15 cellular contexts compared by ENCODE assay signal in genomic region chr11:125090816-125091215, GRCh38. TPM values are rescaled to one million over a fixed set of nuclear protein-coding genes. Genes with fewer than 3 reads are reported as not detected.
DNase-seq lines count a peak whose midpoint lies in the region; ATAC-seq, FAIRE-seq and TF ChIP-seq lines count a peak whose summit lies in the region.
"Had no signal": no experiment of that assay in that cellular context is flagged by ENCODE, and none has a peak within 500 bp of the region (broad histone marks: within the 10 kb centered on the region; RNA-seq: fewer than 3 reads in every experiment).

No MANE protein-coding gene starts in this region.

- H3K4me3 ChIP-seq in GM12878 (no peak overlapping the region), hepatocyte (no peak overlapping the region), lower lobe of right lung (no peak overlapping the region), MG63 (no peak overlapping the region)
- H3K4me3 ChIP-seq: BLaER1, gastrocnemius medialis, upper lobe of left lung had no signal

- TF ChIP-seq POLR2A in GM12878 (IDR thresholded peaks at IDR 0.05; ENCODE audit: low read depth, low read length), result no peak

- POLR2A ChIA-PET in GM12878 (lab: Charles Lee), result interaction anchor here (0.5 kb wide), 1 partner anchor 288 kb away, joined by 3 read pairs; no protein-coding TSS in a partner anchor

- H3K79me2 ChIP-seq in GM12878 (ENCODE audit: control insufficient read depth, insufficient read depth, low read length) (no peaks in the 10 kb centered on the region), hepatocyte (no peaks in the 10 kb centered on the region)

- H3K4me1 ChIP-seq in GM12878 (ENCODE audit: control insufficient read depth, insufficient read depth, low read length) (no peaks in the 10 kb centered on the region), hepatocyte (ENCODE audit: insufficient read depth) (peaks cover 6% of the 10 kb centered on the region), lower lobe of right lung (peaks cover 11% of the 10 kb centered on the region)

- BruUV-seq in GM12878 (replicated peaks; lab: Mats Ljungman, UMichigan), result no TSS peak

- DNase-seq in stimulated activated naive CD8-positive, alpha-beta T cell treated with anti-CD3 and anti-CD28 coated beads, Interleukin-15, amount 100 ng/mL, for 72 hours, result no peak
- no peak for DNase-seq in stimulated activated naive CD8-positive, alpha-beta T cell treated with anti-CD3 and anti-CD28 coated beads, Interleukin-15, Interleukin-2, amounts not matched to agents 100 U/mL and 50 U/mL, for 24 hours
- DNase-seq in GM12878 (ENCODE audit: low read depth, low spot score) (no peak), hepatocyte (ENCODE audit: low spot score) (no peak), kidney glomerular epithelial cell (lab: John Stamatoyannopoulos, UW) (no peak), KBM-7 (no peak), lower lobe of right lung (no peak), MG63 (no peak)
- DNase-seq: activated CD4-positive, alpha-beta T cell treated with anti-CD3 and anti-CD28 coated beads for 1 hour; activated naive CD4-positive, alpha-beta T cell treated with anti-CD3 and anti-CD28 coated beads, Interleukin-2, amount 10 ng/mL, durations not matched to agents 7 days and 5 days; gastrocnemius medialis; GOT3; upper lobe of left lung had no signal

- ATAC-seq in stimulated activated naive CD8-positive, alpha-beta T cell treated with anti-CD3 and anti-CD28 coated beads, Interleukin-15, amount 100 ng/mL, for 72 hours, result peak; percentile 16
- no peak for ATAC-seq in stimulated activated naive CD8-positive, alpha-beta T cell treated with anti-CD3 and anti-CD28 coated beads, Interleukin-15, Interleukin-2, amounts not matched to agents 100 U/mL and 50 U/mL, for 24 hours
- peak; percentile 29; the same call in 2 of the 3 replicates for ATAC-seq in GM12878
- ATAC-seq in lower lobe of right lung, result no peak

- WGBS in GM12878 (ENCODE audit: insufficient coverage, insufficient replicate concordance, low lambda C conversion rate, missing lambda C conversion rate), result 78% methylated on average over 6 of the region's 6 CpGs
- WGBS in hepatocyte (ENCODE audit: low lambda C conversion rate, missing lambda C conversion rate), result 84% methylated on average over 6 of the region's 6 CpGs

- H3K4me1 Mint-ChIP-seq in stimulated activated naive CD8-positive, alpha-beta T cell treated with anti-CD3 and anti-CD28 coated beads, Interleukin-15, amount 100 ng/mL, for 72 hours, result peaks cover 7% of the 10 kb centered on the region

- H3K9me3 ChIP-seq in GM12878 (replicated peaks; ENCODE audit: control insufficient read depth, insufficient read depth, low read length) (no peaks in the 10 kb centered on the region), hepatocyte (ENCODE audit: low read depth) (no peaks in the 10 kb centered on the region), lower lobe of right lung (no peaks in the 10 kb centered on the region), MG63 (no peaks in the 10 kb centered on the region)
- H3K9me3 ChIP-seq: BLaER1, gastrocnemius medialis, upper lobe of left lung had no signal

- no peak overlapping the region for H3K9ac ChIP-seq in GM12878 (ENCODE audit: control insufficient read depth, insufficient read depth, low read length)
- H3K9ac ChIP-seq: BLaER1 had no signal

- CTCF ChIA-PET in GM12878 (lab: Yijun Ruan, JAX), result interaction anchor here (0.6 to 7.4 kb wide), 31 partner anchors 8 to 340 kb away, joined by 3 to 100 read pairs (median 5); partner anchors contain the start of genes CCDC15 and TMEM218

- H3K27me3 ChIP-seq in GM12878 (replicated peaks in 1 of 2; ENCODE audit: control insufficient read depth in 2 of 2, insufficient read depth in 2 of 2, low read length in 1 of 2) (no peaks in the 10 kb centered on the region), hepatocyte (no peaks in the 10 kb centered on the region), lower lobe of right lung (ENCODE audit: low read depth) (no peaks in the 10 kb centered on the region), MG63 (no peaks in the 10 kb centered on the region)
- H3K27me3 ChIP-seq: BLaER1, gastrocnemius medialis, upper lobe of left lung had no signal

- H3K27me3 Mint-ChIP-seq in stimulated activated naive CD8-positive, alpha-beta T cell treated with anti-CD3 and anti-CD28 coated beads, Interleukin-15, amount 100 ng/mL, for 72 hours, result no peaks in the 10 kb centered on the region
- H3K27me3 Mint-ChIP-seq: activated naive CD4-positive, alpha-beta T cell treated with anti-CD3 and anti-CD28 coated beads, Interleukin-2, amount 10 ng/mL, durations not matched to agents 7 days and 5 days had no signal

- H2AFZ ChIP-seq in GM12878 (ENCODE audit: control insufficient read depth, low read depth, low read length), result no peak overlapping the region
- H2AFZ ChIP-seq in hepatocyte, result no peak overlapping the region

- in situ Hi-C loops in GM12878 (cut with MboI), result no loop called here
- in situ Hi-C loops in KBM-7 (cut with MboI; ENCODE audit: low pct_unique_long_range_greater_than_20kb, low sequenced_read_pairs), result no loop called here

- TF ChIP-seq CTCF in GM12878 (IDR thresholded peaks at IDR 0.05 in 2 of 3, conservative IDR thresholded peaks at IDR 0.05 in 1 of 3; ENCODE audit: control insufficient read depth in 2 of 3, extremely low read depth in 1 of 3, insufficient read depth in 1 of 3, low read depth in 3 of 3, low read length in 3 of 3), result no peak
- TF ChIP-seq CTCF in hepatocyte (IDR thresholded peaks at IDR 0.05; ENCODE audit: poor library complexity), result no peak
- TF ChIP-seq CTCF in lower lobe of right lung (IDR thresholded peaks at IDR 0.05), result no peak

- RAD21 ChIA-PET in GM12878 (lab: Charles Lee; ENCODE audit: unreplicated experiment), result interaction anchor here (0.8 to 3.3 kb wide), 18 partner anchors 10 to 343 kb away, joined by 3 to 44 read pairs (median 6); partner anchors contain the start of genes CCDC15 and TMEM218

- SMC1A ChIA-PET in GM12878 (lab: Charles Lee; ENCODE audit: uncharacterized antibody, unreplicated experiment), result interaction anchor here (0.8 to 4.2 kb wide), 20 partner anchors 12 to 339 kb away, joined by 3 to 46 read pairs (median 4); partner anchors contain the start of gene TMEM218

- no peaks in the 10 kb centered on the region for H3K9me3 Mint-ChIP-seq in stimulated activated naive CD8-positive, alpha-beta T cell treated with anti-CD3 and anti-CD28 coated beads, Interleukin-15, amount 100 ng/mL, for 72 hours
- H3K9me3 Mint-ChIP-seq: activated naive CD4-positive, alpha-beta T cell treated with anti-CD3 and anti-CD28 coated beads, Interleukin-2, amount 10 ng/mL, durations not matched to agents 7 days and 5 days had no signal

- TF ChIP-seq EP300 in GM12878 (IDR thresholded peaks at IDR 0.05; ENCODE audit: borderline replicate concordance in 1 of 2, control insufficient read depth in 1 of 2, low read depth in 2 of 2, low read length in 2 of 2), result no peak

- no peaks in the 10 kb centered on the region for H3K9me2 ChIP-seq in hepatocyte (replicated peaks; ENCODE audit: insufficient read depth)

- H3K27ac Mint-ChIP-seq in stimulated activated naive CD8-positive, alpha-beta T cell treated with anti-CD3 and anti-CD28 coated beads, Interleukin-15, amount 100 ng/mL, for 72 hours, result no peak overlapping the region
- H3K27ac Mint-ChIP-seq: activated naive CD4-positive, alpha-beta T cell treated with anti-CD3 and anti-CD28 coated beads, Interleukin-2, amount 10 ng/mL, durations not matched to agents 7 days and 5 days had no signal

- FAIRE-seq in GM12878 (lab: Jason Lieb, UNC), result no peak
- FAIRE-seq: D721Med had no signal

- intact Hi-C loops in GM12878 (cut with micrococcal nuclease; ENCODE audit: unreplicated experiment) (loop anchor here (1.0 to 5.0 kb wide), 3 partner anchors 50 to 316 kb away; no protein-coding TSS in a partner anchor), lower lobe of right lung (cut with DNase I) (no loop called here)

- no peak for TF ChIP-seq RAD21 in GM12878 (IDR thresholded peaks at IDR 0.05; ENCODE audit: insufficient read depth, low read depth, low read length)

- 0 out of 4 replicates have a peak, but pooled peaks cover 0 to 2% of the 10 kb centered on the region in 2 experiments for H3K36me3 ChIP-seq in GM12878 (ENCODE audit: control insufficient read depth in 2 of 2, insufficient read depth in 2 of 2, low read length in 1 of 2)
- H3K36me3 ChIP-seq in hepatocyte (replicated peaks; ENCODE audit: insufficient read depth, low read depth), result no peaks in the 10 kb centered on the region
- H3K36me3 ChIP-seq in lower lobe of right lung, result peaks cover 7% of the 10 kb centered on the region
- H3K36me3 ChIP-seq in MG63, result no peaks in the 10 kb centered on the region
- H3K36me3 ChIP-seq: gastrocnemius medialis had no signal

- H3K27ac ChIP-seq in GM12878 (ENCODE audit: control insufficient read depth, insufficient read depth) (no peak overlapping the region), hepatocyte (peak overlapping the region; percentile 68), lower lobe of right lung (no peak overlapping the region)
- H3K27ac ChIP-seq: BLaER1, gastrocnemius medialis, upper lobe of left lung had no signal

- no peaks in the 10 kb centered on the region for H4K20me1 ChIP-seq in GM12878 (ENCODE audit: control insufficient read depth, insufficient read depth)
- no peaks in the 10 kb centered on the region for H4K20me1 ChIP-seq in hepatocyte (ENCODE audit: insufficient read depth, poor library complexity, severe bottlenecking)
- H4K20me1 ChIP-seq: BLaER1 had no signal

- no peak overlapping the region for H3K4me2 ChIP-seq in GM12878 (ENCODE audit: control insufficient read depth, insufficient read depth)
- H3K4me2 ChIP-seq in hepatocyte, result no peak overlapping the region
- H3K4me2 ChIP-seq: BLaER1 had no signal

- no peak overlapping the region for H3K4me3 Mint-ChIP-seq in stimulated activated naive CD8-positive, alpha-beta T cell treated with anti-CD3 and anti-CD28 coated beads, Interleukin-15, amount 100 ng/mL, for 72 hours
- H3K4me3 Mint-ChIP-seq: activated naive CD4-positive, alpha-beta T cell treated with anti-CD3 and anti-CD28 coated beads, Interleukin-2, amount 10 ng/mL, durations not matched to agents 7 days and 5 days had no signal

RNA-seq across cellular contexts. Expression of gene TMEM218, which starts 20.6 kb away (rescaled TPM):
- 30.1 and 34.6 TPM in 2 replicates for total RNA-seq in GM12878 (2013; cell fraction: nucleolus; rRNA removed)
- total RNA-seq in GM12878 (2014; rRNA removed), result 28.9 and 37.9 TPM in 2 replicates
- total RNA-seq in GM12878 (2014; rRNA removed; fragmentation: Illumina TruSeq; extraction: Trizol), result 24.0 and 27.0 TPM in 2 replicates
- 14.4 and 19.9 TPM in 2 replicates for total RNA-seq in GM12878 (2021)
- 17.7 TPM for polyA plus RNA-seq in GM12878 (2011; ENCODE audit: low read depth)
- 35.7 and 36.8 TPM in 2 replicates for polyA plus RNA-seq in GM12878 (2011; rRNA removed)
- polyA plus RNA-seq in GM12878 (2011; cell fraction: cytosol; rRNA removed), result 37.2 and 37.5 TPM in 2 replicates
- 39.8 and 42.6 TPM in 2 replicates for polyA plus RNA-seq in GM12878 (2011; cell fraction: nucleus; rRNA removed)
- polyA plus RNA-seq in GM12878 (2012), result 17.1 and 19.5 TPM in 2 replicates
- polyA plus RNA-seq in GM12878 (2014; fragmentation: Illumina TruSeq; extraction: Trizol), result 30.5 and 46.9 TPM in 2 replicates
- polyA plus RNA-seq in GM12878 (2014; fragmentation: Nextera tagmentation; extraction: Ambion mirVana), result 10 to 100 TPM; 11.2 to 15.5 TPM
- 25.2 and 28.7 TPM in 2 replicates for polyA plus RNA-seq in GM12878 (2014; rRNA removed)
- 10 to 100 TPM; 45.7 to 50.3 TPM for polyA plus RNA-seq in GM12878 (2016; fragmentation: Nextera tagmentation; extraction: Ambion mirVana)
- polyA minus RNA-seq in GM12878 (2011; rRNA and poly(A)+ RNA removed), result 11.5 and 12.2 TPM in 2 replicates
- 5.1 and 6.4 TPM in 2 replicates for polyA minus RNA-seq in GM12878 (2011; cell fraction: cytosol; rRNA and poly(A)+ RNA removed)
- 10.8 and 15.3 TPM in 2 replicates for polyA minus RNA-seq in GM12878 (2011; cell fraction: nucleus; rRNA and poly(A)+ RNA removed)
- 20.6 and 21.1 TPM in 2 replicates for total RNA-seq in hepatocyte
- polyA plus RNA-seq in hepatocyte, result 20.7 and 24.6 TPM in 2 replicates
- total RNA-seq in lower lobe of right lung, result 20.5 TPM
- 27.7 and 31.6 TPM in 2 replicates for total RNA-seq in MG63 (2014; rRNA removed; shearing (Covaris generic); ENCODE audit: low replicate concordance)

RNA-seq across cellular contexts. Expression of gene SLC37A2, which starts 27.7 kb away (rescaled TPM):
- 7.1 and 8.3 TPM in 2 replicates for total RNA-seq in GM12878 (2013; cell fraction: nucleolus; rRNA removed)
- total RNA-seq in GM12878 (2014; rRNA removed), result 2.4 and 2.7 TPM in 2 replicates
- 1.3 and 1.4 TPM in 2 replicates for total RNA-seq in GM12878 (2014; rRNA removed; fragmentation: Illumina TruSeq; extraction: Trizol)
- 3.0 and 3.4 TPM in 2 replicates for total RNA-seq in GM12878 (2021)
- polyA plus RNA-seq in GM12878 (2011; ENCODE audit: low read depth), result 0.73 TPM
- polyA plus RNA-seq in GM12878 (2011; rRNA removed), result 8.3 and 9.8 TPM in 2 replicates
- polyA plus RNA-seq in GM12878 (2011; cell fraction: cytosol; rRNA removed), result 12.1 and 13.1 TPM in 2 replicates
- polyA plus RNA-seq in GM12878 (2011; cell fraction: nucleus; rRNA removed), result 26.6 and 33.5 TPM in 2 replicates
- polyA plus RNA-seq in GM12878 (2012), result 0.91 and 2.3 TPM in 2 replicates
- polyA plus RNA-seq in GM12878 (2014; fragmentation: Illumina TruSeq; extraction: Trizol), result 1.4 and 1.7 TPM in 2 replicates
- polyA plus RNA-seq in GM12878 (2014; fragmentation: Nextera tagmentation; extraction: Ambion mirVana), result under 1 TPM; 0.26 to 0.29 TPM
- 2.5 and 2.7 TPM in 2 replicates for polyA plus RNA-seq in GM12878 (2014; rRNA removed)
- 1 to 10 TPM in 1 of 2 experiments, under 1 TPM in 1; 0.99 to 2.3 TPM for polyA plus RNA-seq in GM12878 (2016; fragmentation: Nextera tagmentation; extraction: Ambion mirVana)
- 8.5 and 13.3 TPM in 2 replicates for polyA minus RNA-seq in GM12878 (2011; rRNA and poly(A)+ RNA removed)
- 3.2 and 4.4 TPM in 2 replicates for polyA minus RNA-seq in GM12878 (2011; cell fraction: cytosol; rRNA and poly(A)+ RNA removed)
- polyA minus RNA-seq in GM12878 (2011; cell fraction: nucleus; rRNA and poly(A)+ RNA removed), result 8.2 and 8.5 TPM in 2 replicates
- 2.1 and 2.8 TPM in 2 replicates for total RNA-seq in hepatocyte
- 0.22 and 3.9 TPM in 2 replicates for polyA plus RNA-seq in hepatocyte
- total RNA-seq in lower lobe of right lung, result 25.0 TPM
- 0.07 and 0.79 TPM in 2 replicates for total RNA-seq in MG63 (2014; rRNA removed; shearing (Covaris generic); ENCODE audit: low replicate concordance)

Comparison
In these comparisons a context has a peak if more than half of its experiments do, and no peak if none do; other contexts are left out.
1. ATAC-seq: peak in stimulated activated naive CD8-positive, alpha-beta T cell treated with anti-CD3 and anti-CD28 coated beads, Interleukin-15, amount 100 ng/mL, for 72 hours (single experiment) and GM12878 (single experiment); none in stimulated activated naive CD8-positive, alpha-beta T cell treated with anti-CD3 and anti-CD28 coated beads, Interleukin-15, Interleukin-2, amounts not matched to agents 100 U/mL and 50 U/mL, for 24 hours (single experiment) and lower lobe of right lung (0 of 2).